ENCODE assay signal across 16 cellular contexts in the genomic region with DNA sequence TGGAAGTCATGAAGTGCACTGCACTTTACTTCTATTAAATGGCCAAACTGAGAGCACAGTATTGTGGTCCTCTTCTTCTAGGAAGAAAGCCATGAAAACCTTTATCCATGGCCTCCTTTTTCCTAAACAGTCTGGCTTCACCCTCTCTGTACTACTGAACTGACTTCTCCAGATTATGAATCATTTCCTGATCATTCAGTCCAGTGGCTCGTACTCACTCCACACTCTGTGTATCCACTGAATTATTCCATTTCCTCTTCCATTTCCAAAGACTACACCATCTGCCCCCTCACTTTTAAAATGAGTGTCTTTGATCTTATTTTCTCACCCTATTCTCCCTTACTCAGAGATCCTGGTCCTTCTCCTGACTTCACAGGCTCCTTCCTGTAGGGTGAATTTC. TPM values are rescaled to one million over a fixed set of nuclear protein-coding genes. Genes with fewer than 3 reads are reported as not detected.
DNase-seq lines count a peak whose midpoint lies in the region; ATAC-seq and TF ChIP-seq lines count a peak whose summit lies in the region.
"Had no signal": no experiment of that assay in that cellular context is flagged by ENCODE, and none has a peak within 500 bp of the region (broad histone marks: within the 10 kb centered on the region; RNA-seq: fewer than 3 reads in every experiment).

No MANE protein-coding gene starts in this region.

- no peak overlapping the region for H2AFZ ChIP-seq in IMR-90 (replicated peaks; ENCODE audit: low read length, poor library complexity)
- peak overlapping the region; percentile 81 for H2AFZ ChIP-seq in mammary epithelial cell (ENCODE audit: low read depth, low read length)

- in situ Hi-C loops in IMR-90 (cut with MboI; ENCODE audit: low sequenced_read_pairs) (no loop called here), mammary epithelial cell (cut with MboI; ENCODE audit: low sequenced_read_pairs in 2 of 2) (no loop called here)

- no peak overlapping the region for H3K4me3 ChIP-seq in AG10803 (ENCODE audit: low read length)
- no peak overlapping the region for H3K4me3 ChIP-seq in IMR-90 (ENCODE audit: insufficient read depth, low read depth, low read length)
- H3K4me3 ChIP-seq in mammary epithelial cell (replicated peaks in 1 of 3; ENCODE audit: insufficient read depth in 1 of 3, low read depth in 2 of 3, low read length in 3 of 3): no peak overlapping the region
- H3K4me3 ChIP-seq in tibial artery: no peak overlapping the region

- BruUV-seq in IMR-90 (replicated peaks; lab: Mats Ljungman, UMichigan): no TSS peak
- BruUV-seq in mammary epithelial cell (replicated peaks; lab: Mats Ljungman, UMichigan): no TSS peak

- no peak for TF ChIP-seq POLR2A in IMR-90 (IDR thresholded peaks at IDR 0.05; ENCODE audit: low read depth, low read length)

- H4K8ac ChIP-seq in IMR-90 (ENCODE audit: low read depth in 2 of 2, low read length in 2 of 2): no peak overlapping the region

- CTCF ChIA-PET in IMR-90 (lab: Yijun Ruan, JAX): no interaction called here
- CTCF ChIA-PET in mammary epithelial cell (lab: Charles Lee; ENCODE audit: low non-redundant PET): no interaction called here

- TF ChIP-seq CTCF in AG10803 (conservative IDR thresholded peaks at IDR 0.05; ENCODE audit: low read length) (no peak), IMR-90 (conservative IDR thresholded peaks at IDR 0.05; ENCODE audit: low read depth, low read length) (no peak), mammary epithelial cell (conservative IDR thresholded peaks at IDR 0.05 in 1 of 2, IDR thresholded peaks at IDR 0.05 in 1 of 2; ENCODE audit: extremely low read depth in 1 of 2, insufficient read depth in 1 of 2, low read depth in 1 of 2, low read length in 2 of 2) (no peak), tibial artery (IDR thresholded peaks at IDR 0.05) (no peak)

- H2AK9ac ChIP-seq in IMR-90 (replicated peaks; ENCODE audit: low read depth, low read length, poor library complexity): no peak overlapping the region

- H3K27me3 ChIP-seq in IMR-90 (ENCODE audit: control insufficient read depth, insufficient read depth, low read length) (no peaks in the 10 kb centered on the region), mammary epithelial cell (ENCODE audit: insufficient read depth, low read length) (no peaks in the 10 kb centered on the region), tibial artery (no peaks in the 10 kb centered on the region)

- DNase-seq in AG10803 (ENCODE audit: low read depth): peak; percentile 5
- DNase-seq in IMR-90: peak; percentile 6
- DNase-seq in mammary epithelial cell: peak; percentile 39
- DNase-seq in kidney tubule cell (ENCODE audit: low spot score): peak; percentile 74
- no peak for DNase-seq in tibial artery
- DNase-seq in sciatic nerve (ENCODE audit: low spot score): no peak
- DNase-seq in NCI-H345 treated with DMSO at 0.1 percent for 48 hours (lab: John Stamatoyannopoulos, UW; ENCODE audit: unreplicated experiment): no peak
- DNase-seq: activated CD4-positive, alpha-beta T cell treated with anti-CD3 and anti-CD28 coated beads for 1 hour; CD4-positive, alpha-beta memory T cell; immature natural killer cell; NCI-H187 treated with DMSO at 0.1 percent for 48 hours; NCI-H510A treated with DMSO at 0.1 percent for 48 hours; SIG-M5; stimulated activated CD4-positive, alpha-beta T cell treated with anti-CD3 and anti-CD28 coated beads, Interleukin-15, amount 100 ng/mL, for 24 hours; stimulated activated naive CD4-positive, alpha-beta T cell had no signal

- no peak overlapping the region for H3K4ac ChIP-seq in IMR-90 (ENCODE audit: low read depth, low read length)

- WGBS in IMR-90 (ENCODE audit: extremely low coverage in 2 of 2, insufficient read length in 1 of 2), 2 experiments: 0% methylated on average over 1 of the region's 1 CpG; no CpG with 5 or more reads in 1 of the 2 experiments
- 0% methylated on average over 1 of the region's 1 CpG for WGBS in mammary epithelial cell (ENCODE audit: low coverage, missing lambda C conversion rate)

- H3K27ac ChIP-seq in IMR-90 (ENCODE audit: insufficient read depth, low read length) (no peak overlapping the region), mammary epithelial cell (ENCODE audit: insufficient read depth, low read depth, low read length) (no peak overlapping the region), tibial artery (no peak overlapping the region)

- ATAC-seq in IMR-90 (ENCODE audit: low read depth) (peak; percentile 64; the same call in 1 of the 2 replicates), GM21529 (IDR thresholded peaks at IDR 0.05; ENCODE audit: unreplicated experiment) (no peak), sciatic nerve (no peak)

- no peak overlapping the region for H2BK120ac ChIP-seq in IMR-90 (ENCODE audit: low read depth, low read length)

- H3K4me1 ChIP-seq in IMR-90 (ENCODE audit: control insufficient read depth, insufficient read depth, low read length) (no peaks in the 10 kb centered on the region), mammary epithelial cell (ENCODE audit: insufficient read depth, low read length) (peaks cover 12% of the 10 kb centered on the region), tibial artery (peaks cover 0 to 9% (median 0%) of the 10 kb centered on the region in 4 donors)

- intact Hi-C loops in IMR-90 (cut with micrococcal nuclease): no loop called here
- intact Hi-C loops in mammary epithelial cell (cut with micrococcal nuclease): no loop called here
- intact Hi-C loops in tibial artery (cut with DNase I; ENCODE audit: low total_unique reads): no loop called here
- intact Hi-C loops in sciatic nerve (cut with DNase I): no loop called here

- no peak overlapping the region for H3K23ac ChIP-seq in IMR-90 (ENCODE audit: low read depth, low read length)

- no peak overlapping the region for H3K14ac ChIP-seq in IMR-90 (replicated peaks; ENCODE audit: low read depth, low read length)

- H3K9ac ChIP-seq in IMR-90 (ENCODE audit: low read depth, low read length) (no peak overlapping the region), mammary epithelial cell (ENCODE audit: insufficient read depth, low read length) (no peak overlapping the region)

- no peak overlapping the region for H3K56ac ChIP-seq in IMR-90 (ENCODE audit: extremely low read depth, insufficient read depth, low read length)

- no peak overlapping the region for H2BK20ac ChIP-seq in IMR-90 (ENCODE audit: low read depth, low read length)

- dilution Hi-C loops in IMR-90 (cut with HindIII; ENCODE audit: low sequenced_read_pairs, unreplicated experiment): no loop called here
- dilution Hi-C loops in mammary epithelial cell (cut with HindIII; ENCODE audit: low sequenced_read_pairs): no loop called here

- POLR2A ChIA-PET in IMR-90 (lab: Charles Lee; ENCODE audit: unreplicated experiment): no interaction called here

- H4K91ac ChIP-seq in IMR-90 (ENCODE audit: insufficient read depth, low read depth, low read length): no peak overlapping the region

- H3K36me3 ChIP-seq in IMR-90 (ENCODE audit: control insufficient read depth, insufficient read depth, low read length) (no peaks in the 10 kb centered on the region), mammary epithelial cell (ENCODE audit: insufficient read depth, low read length) (no peaks in the 10 kb centered on the region), tibial artery (no peaks in the 10 kb centered on the region)

- no peak overlapping the region for H4K5ac ChIP-seq in IMR-90 (ENCODE audit: low read depth, low read length)

- H3K79me1 ChIP-seq in IMR-90 (ENCODE audit: low read depth in 1 of 2, low read length in 2 of 2): no peaks in the 10 kb centered on the region

- no peaks in the 10 kb centered on the region for H3K9me3 ChIP-seq in IMR-90 (ENCODE audit: control insufficient read depth, insufficient read depth, low read length)
- H3K9me3 ChIP-seq in mammary epithelial cell (replicated peaks; ENCODE audit: insufficient read depth, low read length): no peaks in the 10 kb centered on the region
- no peaks in the 10 kb centered on the region for H3K9me3 ChIP-seq in tibial artery

- no peak overlapping the region for H2BK5ac ChIP-seq in IMR-90 (ENCODE audit: low read depth, low read length, poor library complexity, severe bottlenecking)

- no peak overlapping the region for H2AK5ac ChIP-seq in IMR-90 (ENCODE audit: low read depth, low read length)

- no peak overlapping the region for H2BK15ac ChIP-seq in IMR-90 (ENCODE audit: low read depth, low read length)

- H3K18ac ChIP-seq in IMR-90 (ENCODE audit: low read depth, low read length): no peak overlapping the region

- H3K9me1 ChIP-seq in IMR-90 (ENCODE audit: insufficient read depth, low read length): no peaks in the 10 kb centered on the region

- H4K20me1 ChIP-seq in IMR-90 (ENCODE audit: insufficient read depth, low read length): no peaks in the 10 kb centered on the region
- H4K20me1 ChIP-seq in mammary epithelial cell (ENCODE audit: insufficient read depth, low read length): no peaks in the 10 kb centered on the region

- no peak for TF ChIP-seq RAD21 in IMR-90 (IDR thresholded peaks at IDR 0.05; ENCODE audit: low read length)

- no peaks in the 10 kb centered on the region for H3K79me2 ChIP-seq in mammary epithelial cell (ENCODE audit: insufficient read depth, low read length)

- H3K4me2 ChIP-seq in IMR-90 (ENCODE audit: low read depth, low read length) (no peak overlapping the region), mammary epithelial cell (ENCODE audit: insufficient read depth, low read depth, low read length) (peak overlapping the region; percentile 22)

TF ChIP-seq in IMR-90, 13 proteins besides CTCF, POLR2A, EP300 and RAD21 (continues in another document):
- TF ChIP-seq SMC3 (IDR thresholded peaks at IDR 0.05; ENCODE audit: low read depth, low read length) (no peak), NFE2L2 (IDR thresholded peaks at IDR 0.05; ENCODE audit: low read depth, low read length) (no peak), CHD1 (IDR thresholded peaks at IDR 0.05; ENCODE audit: low read depth, low read length) (no peak), MAZ (IDR thresholded peaks at IDR 0.05; ENCODE audit: borderline replicate concordance, low read depth, low read length) (no peak), MXI1 (IDR thresholded peaks at IDR 0.05; ENCODE audit: borderline replicate concordance, low read depth, low read length) (no peak), MAFK (IDR thresholded peaks at IDR 0.05; ENCODE audit: low read depth, low read length) (no peak), USF2 (IDR thresholded peaks at IDR 0.05; ENCODE audit: low read depth, low read length) (no peak)

RNA-seq across cellular contexts. Expression of gene FREM2, which starts 29.7 kb away (rescaled TPM):
- not detected in 2 replicates for total RNA-seq in IMR-90 (2012; rRNA removed)
- polyA plus RNA-seq in IMR-90 (2012; rRNA removed): not detected in 2 replicates
- not detected in 2 replicates for polyA plus RNA-seq in IMR-90 (2012; cell fraction: cytosol; rRNA removed)
- not detected in 2 replicates for polyA plus RNA-seq in IMR-90 (2012; cell fraction: nucleus; rRNA removed; ENCODE audit: low replicate concordance)
- total RNA-seq in mammary epithelial cell: 1 to 10 TPM in 1 of 2 donors, under 1 TPM in 1; 0.16 to 5.7 TPM
- polyA plus RNA-seq in mammary epithelial cell: 0.26 TPM
- polyA minus RNA-seq in mammary epithelial cell: 0.62 TPM
- total RNA-seq in sciatic nerve: 9.2 TPM
- total RNA-seq: CD4-positive, alpha-beta memory T cell had no signal
- polyA plus RNA-seq: CD4-positive, alpha-beta memory T cell; immature natural killer cell had no signal

Comparison
In these comparisons a context has a peak if more than half of its experiments do, and no peak if none do; other contexts are left out.
1. DNase-seq: peak in AG10803 (single experiment), IMR-90 (single experiment), mammary epithelial cell (single experiment) and kidney tubule cell (single experiment); none in tibial artery (0 of 2), sciatic nerve (single experiment) and NCI-H345 treated with DMSO at 0.1 percent for 48 hours (single experiment).